ENCODE assay signal across 16 cellular contexts in the genomic region with DNA sequence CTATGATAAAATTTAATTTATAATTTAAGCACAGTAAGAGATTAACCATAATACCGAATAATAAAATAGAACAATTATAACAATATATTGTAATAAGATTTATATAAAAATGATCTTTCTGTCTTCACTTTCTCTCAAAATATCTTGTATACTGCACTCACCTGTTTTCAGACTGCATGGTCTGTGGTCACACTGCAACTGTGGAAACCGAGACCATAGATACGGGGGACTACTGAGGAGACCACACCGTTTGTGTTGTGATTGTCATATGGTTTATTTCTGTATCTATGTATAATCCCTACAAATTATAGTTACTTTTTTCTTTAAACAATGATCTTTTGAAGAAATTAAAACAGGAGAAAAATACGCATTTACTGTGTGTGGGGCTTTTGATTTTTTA.
DNase-seq lines count a peak whose midpoint lies in the region; ATAC-seq, FAIRE-seq and TF ChIP-seq lines count a peak whose summit lies in the region.
"Had no signal": no experiment of that assay in that cellular context is flagged by ENCODE, and none has a peak within 500 bp of the region (broad histone marks: within the 10 kb centered on the region; RNA-seq: fewer than 3 reads in every experiment).

No MANE protein-coding gene starts in this region.

- H3K27ac ChIP-seq in Karpas-422 (ENCODE audit: low read length) (peak overlapping the region; percentile 98), WERI-Rb-1 (no peak overlapping the region)
- H3K27ac ChIP-seq: neural progenitor cell, tibial nerve had no signal

- TF ChIP-seq CTCF in WERI-Rb-1 (IDR thresholded peaks at IDR 0.05; ENCODE audit: low read depth, low read length): no peak

- H3K4me3 Mint-ChIP-seq in effector memory CD8-positive, alpha-beta T cell: peak overlapping the region; percentile 71 to 98
- H3K4me3 Mint-ChIP-seq: neural progenitor cell had no signal

- H3K27me3 Mint-ChIP-seq in effector memory CD8-positive, alpha-beta T cell: no peaks in the 10 kb centered on the region

- DNase-seq in GM18507 (ENCODE audit: extremely low spot score, insufficient read length, low read depth) (no peak), Karpas-422 (no peak), NCI-H146 (lab: John Stamatoyannopoulos, UW) (no peak), NCI-H2081 treated with DMSO at 0.1 percent for 48 hours (lab: John Stamatoyannopoulos, UW) (no peak), WERI-Rb-1 (no peak)
- no peak for DNase-seq in effector memory CD8-positive, alpha-beta T cell
- DNase-seq: activated T-cell treated with anti-CD3 and anti-CD28 coated beads, Interleukin-2, amount 50 U/mL, for 4 hours; NCI-H2227 treated with DMSO at 0.1 percent for 48 hours; Peyer's patch had no signal

- peaks cover 27% of the 10 kb centered on the region for H3K36me3 Mint-ChIP-seq in effector memory CD8-positive, alpha-beta T cell (ENCODE audit: insufficient read depth)
- H3K36me3 Mint-ChIP-seq: neural progenitor cell had no signal

- H3K79me2 ChIP-seq in Karpas-422 (ENCODE audit: low read length): peaks cover 22% of the 10 kb centered on the region; the same call in 1 of the 2 replicates

- peak overlapping the region; percentile 95 to 100 for H3K27ac Mint-ChIP-seq in effector memory CD8-positive, alpha-beta T cell
- H3K27ac Mint-ChIP-seq: neural progenitor cell had no signal

- H2AFZ ChIP-seq in Karpas-422 (ENCODE audit: low read length): no peak overlapping the region
- H2AFZ ChIP-seq: neural progenitor cell had no signal

- FAIRE-seq in GM18507 (lab: Jason Lieb, UNC): peak; percentile 59
- FAIRE-seq: TTC549 had no signal

- H4K20me1 ChIP-seq in Karpas-422 (ENCODE audit: insufficient read depth, low read depth, low read length): peaks cover 5% of the 10 kb centered on the region; the same call in 1 of the 2 replicates

- ATAC-seq in GM21576 (IDR thresholded peaks at IDR 0.05; ENCODE audit: unreplicated experiment) (peak; percentile 33), GM21528 (IDR thresholded peaks at IDR 0.05; ENCODE audit: low FRiP score, unreplicated experiment) (no peak)
- no peak for ATAC-seq in effector memory CD8-positive, alpha-beta T cell (replicated peaks)
- ATAC-seq: left lobe of liver had no signal

- no peaks in the 10 kb centered on the region for H3K9me2 ChIP-seq in Karpas-422 (replicated peaks; ENCODE audit: insufficient read depth, low read length)

- H3K9me3 Mint-ChIP-seq in effector memory CD8-positive, alpha-beta T cell: peaks cover 0 to 2% of the 10 kb centered on the region in 2 donors
- H3K9me3 Mint-ChIP-seq: activated T-cell treated with anti-CD3 and anti-CD28 coated beads, Interleukin-2, amount 50 U/mL, for 4 hours; neural progenitor cell had no signal

- H3K27me3 ChIP-seq in Karpas-422 (ENCODE audit: low read length): 0 out of 2 replicates have a peak, but pooled peaks cover 3% of the 10 kb centered on the region
- H3K27me3 ChIP-seq in WERI-Rb-1 (ENCODE audit: insufficient read depth, low read depth, severe bottlenecking): no peaks in the 10 kb centered on the region
- H3K27me3 ChIP-seq: neural progenitor cell, Peyer's patch, tibial nerve had no signal

- H3K9me3 ChIP-seq in Karpas-422 (ENCODE audit: low read length) (no peaks in the 10 kb centered on the region), WERI-Rb-1 (ENCODE audit: severe bottlenecking) (no peaks in the 10 kb centered on the region)
- H3K9me3 ChIP-seq: Peyer's patch, tibial nerve had no signal

- H3K36me3 ChIP-seq in Karpas-422 (ENCODE audit: insufficient read depth, low read length) (peaks cover 2% of the 10 kb centered on the region; the same call in 1 of the 2 replicates), WERI-Rb-1 (peaks cover 4% of the 10 kb centered on the region; the same call in 1 of the 2 replicates)
- H3K36me3 ChIP-seq: neural progenitor cell, Peyer's patch, tibial nerve had no signal

- peaks cover 71% of the 10 kb centered on the region for H3K4me1 ChIP-seq in Karpas-422 (ENCODE audit: low read length)

- peaks cover 66 to 89% of the 10 kb centered on the region in 2 donors for H3K4me1 Mint-ChIP-seq in effector memory CD8-positive, alpha-beta T cell (ENCODE audit: low read depth in 2 of 2)

- H3K4me2 ChIP-seq in Karpas-422 (ENCODE audit: low read depth, low read length, poor library complexity, severe bottlenecking): peak overlapping the region; percentile 83
- H3K4me2 ChIP-seq: neural progenitor cell had no signal

- H3K9ac ChIP-seq in Karpas-422 (ENCODE audit: low read length): peak overlapping the region; percentile 37; the same call in 1 of the 2 replicates
- H3K9ac ChIP-seq: neural progenitor cell had no signal

- H3K4me3 ChIP-seq in Karpas-422 (ENCODE audit: low read length): no peak overlapping the region
- H3K4me3 ChIP-seq in WERI-Rb-1 (ENCODE audit: low read depth, low read length): no peak overlapping the region
- H3K4me3 ChIP-seq: neural progenitor cell, Peyer's patch, skin epidermis, tibial nerve had no signal
